2 cellular contexts compared by ENCODE assay signal in the genomic region with DNA sequence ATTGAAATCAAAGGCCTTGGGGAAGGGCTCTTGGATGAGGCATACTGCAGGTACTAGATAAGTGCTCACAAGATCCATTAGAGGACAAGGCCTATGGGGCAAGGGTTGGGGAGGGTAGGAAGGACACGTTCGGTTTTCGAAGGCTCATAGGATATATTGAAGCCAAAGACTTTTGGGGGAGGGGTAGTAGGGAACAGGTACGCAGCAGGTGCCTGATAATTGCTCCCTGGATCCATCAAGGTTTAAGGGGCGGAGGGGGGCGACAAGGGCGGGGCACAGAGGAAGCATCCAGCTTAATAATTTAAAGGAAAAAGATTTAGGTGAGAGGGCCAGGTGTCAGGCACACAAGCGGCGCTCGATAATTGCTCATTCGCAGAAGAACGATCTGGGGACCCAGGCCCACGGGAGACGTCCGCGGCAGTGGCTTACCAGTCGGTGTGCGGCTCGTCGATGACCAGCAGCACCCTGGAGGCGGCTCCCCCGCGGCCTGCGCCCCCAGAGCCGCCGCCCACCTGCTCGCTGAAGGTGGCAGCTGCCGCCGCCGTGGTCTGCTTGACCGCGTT.
TF ChIP-seq lines count a peak whose summit lies in the region.

No MANE protein-coding gene starts in this region.

TF ChIP-seq in SK-N-SH, 30 proteins besides CTCF, POLR2A, EP300 and RAD21 (continued from another document):
- TF ChIP-seq MAX (IDR thresholded peaks at IDR 0.05; ENCODE audit: low read depth) (no peak), POLR2AphosphoS5 (IDR thresholded peaks at IDR 0.05; ENCODE audit: low read depth, low read length) (no peak), MEF2A (IDR thresholded peaks at IDR 0.05; ENCODE audit: borderline replicate concordance, low read depth) (no peak), RFX5 (IDR thresholded peaks at IDR 0.05; ENCODE audit: low read length) (no peak)
TF ChIP-seq in SK-N-SH: peak in this region for 0.

TF ChIP-seq in SK-N-SH treated with all-trans-retinoic acid at 6 μM for 48 hours, 23 proteins besides CTCF, POLR2A, EP300 and RAD21 (continued from another document):
- TF ChIP-seq CREB5 (CRISPR knock-in tag; IDR thresholded peaks at IDR 0.05; ENCODE audit: low read depth), result no peak
